In genomic region chr10:45971742-45972105, GRCh38 we compare ENCODE assay signal across 8 cellular contexts. TPM values are rescaled to one million over a fixed set of nuclear protein-coding genes. Genes with fewer than 3 reads are reported as not detected.
A peak's percentile ranks its signal among the peaks of the same experiment; 100 is the strongest.
DNase-seq lines count a peak whose midpoint lies in the region; ATAC-seq and TF ChIP-seq lines count a peak whose summit lies in the region.
"Not testable (repeated sequence)": the region's sequence is repeated elsewhere in the genome, so short reads cannot be mapped to it uniquely, and the experiment has no call there.

No MANE protein-coding gene starts in this region.

- peaks cover 26% of the 10 kb centered on the region for H3K4me1 ChIP-seq in DND-41 (ENCODE audit: insufficient read depth, low read length)
- H3K4me1 ChIP-seq in Panc1 (ENCODE audit: control insufficient read depth, insufficient read depth, low read length); foreskin keratinocyte: not testable (repeated sequence)
- peaks cover 11% of the 10 kb centered on the region for H3K4me1 ChIP-seq in adipocyte (ENCODE audit: control insufficient read depth, insufficient read depth, low read length)
- peaks cover 0 to 21% of the 10 kb centered on the region in 2 donors for H3K4me1 ChIP-seq in muscle layer of duodenum (ENCODE audit: control insufficient read depth in 1 of 2, insufficient read depth in 2 of 2, low read length in 2 of 2)
- peaks cover 27% of the 10 kb centered on the region for H3K4me1 ChIP-seq in suprapubic skin

- 0% methylated on average over 2 of the region's 25 CpGs for WGBS in suprapubic skin

- H3K27me3 ChIP-seq in DND-41 (ENCODE audit: insufficient read depth, low read length, poor library complexity); Panc1 (ENCODE audit: control insufficient read depth, insufficient read depth, low read length); adipocyte (replicated peaks; ENCODE audit: control insufficient read depth, insufficient read depth, low read length); foreskin keratinocyte; muscle layer of duodenum (ENCODE audit: low read depth, low read length); suprapubic skin: not testable (repeated sequence)

- H3K36me3 ChIP-seq in DND-41 (ENCODE audit: insufficient read depth, low read length); Panc1 (ENCODE audit: control insufficient read depth, insufficient read depth, low read length); adipocyte (ENCODE audit: control insufficient read depth, insufficient read depth, low read length, severe bottlenecking); muscle layer of duodenum (ENCODE audit: control insufficient read depth in 1 of 2, insufficient read depth in 2 of 2, low read length in 2 of 2); suprapubic skin: not testable (repeated sequence)

- POLR2A ChIA-PET in Panc1 (lab: Charles Lee), result interaction anchor here (0.6 kb wide), 1 partner anchor 265 kb away, joined by 3 read pairs; no protein-coding TSS in a partner anchor

- TF ChIP-seq POLR2A in suprapubic skin (IDR thresholded peaks at IDR 0.05), result not testable (repeated sequence)

- TF ChIP-seq EP300 in suprapubic skin (IDR thresholded peaks at IDR 0.05), result not testable (repeated sequence)

- not testable (repeated sequence) for TF ChIP-seq CTCF in DND-41 (IDR thresholded peaks at IDR 0.05; ENCODE audit: borderline replicate concordance, extremely low read depth, low read length, poor library complexity, severe bottlenecking); Panc1 (IDR thresholded peaks at IDR 0.05); suprapubic skin (IDR thresholded peaks at IDR 0.05)
- TF ChIP-seq CTCF in foreskin keratinocyte (conservative IDR thresholded peaks at IDR 0.05), result peak; percentile 18

- CTCF ChIA-PET in Panc1 (lab: Charles Lee), result not testable (repeated sequence)

- peak overlapping the region; percentile 65 for H3K4me2 ChIP-seq in DND-41 (ENCODE audit: insufficient read depth, low read length)

- H3K9me3 ChIP-seq in DND-41 (ENCODE audit: insufficient read depth, low read length, severe bottlenecking); Panc1 (ENCODE audit: control insufficient read depth, insufficient read depth, low read depth, low read length); adipocyte (ENCODE audit: control insufficient read depth, low read length); muscle layer of duodenum (ENCODE audit: control insufficient read depth in 1 of 2, low read length in 2 of 2); suprapubic skin: not testable (repeated sequence)

- H3K4me3 ChIP-seq in DND-41 (ENCODE audit: low read depth in 1 of 2, low read length in 2 of 2), result peak overlapping the region; percentile 67 to 92
- H3K4me3 ChIP-seq in Panc1 (ENCODE audit: low read depth in 2 of 2, low read length in 2 of 2), result peak overlapping the region; percentile 83 to 94
- peak overlapping the region; percentile 92 for H3K4me3 ChIP-seq in adipocyte (ENCODE audit: low read length)
- peak overlapping the region; percentile 79 to 84 for H3K4me3 ChIP-seq in muscle layer of duodenum (ENCODE audit: low read depth in 1 of 2, low read length in 2 of 2)
- peak overlapping the region; percentile 60 for H3K4me3 ChIP-seq in suprapubic skin

- peak overlapping the region; percentile 81 for H3K27ac ChIP-seq in DND-41 (ENCODE audit: low read length)
- peak overlapping the region; percentile 94 for H3K27ac ChIP-seq in Panc1 (ENCODE audit: low read length)
- H3K27ac ChIP-seq in foreskin keratinocyte, result peak overlapping the region; percentile 48
- not testable (repeated sequence) for H3K27ac ChIP-seq in muscle layer of duodenum (ENCODE audit: low read length)
- H3K27ac ChIP-seq in suprapubic skin, result peak overlapping the region; percentile 71

- DNase-seq in DND-41 (peak; percentile 9), adipocyte (ENCODE audit: low read depth) (peak; percentile 26)
- DNase-seq in Panc1 (ENCODE audit: low read depth, low spot score); foreskin keratinocyte; suprapubic skin (ENCODE audit: low spot score in 2 of 2): not testable (repeated sequence)

- peak overlapping the region; percentile 86 for H2AFZ ChIP-seq in DND-41 (ENCODE audit: low read depth, low read length)

- peak overlapping the region; percentile 71 for H3K9ac ChIP-seq in DND-41 (ENCODE audit: low read depth, low read length)
- peak overlapping the region; percentile 92 for H3K9ac ChIP-seq in adipocyte (ENCODE audit: low read length)

- in situ Hi-C loops in Panc1 (cut with HindIII; ENCODE audit: low pct_unique_long_range_greater_than_20kb, low sequenced_read_pairs), result not testable (repeated sequence)

- H3K79me2 ChIP-seq in DND-41 (ENCODE audit: insufficient read depth, low read length), result peaks cover 80% of the 10 kb centered on the region

- not testable (repeated sequence) for BruUV-seq in Panc1 (replicated peaks; lab: Mats Ljungman, UMichigan)

- H4K20me1 ChIP-seq in DND-41 (ENCODE audit: insufficient read depth, low read length), result not testable (repeated sequence)

- ATAC-seq in DND-41 (ENCODE audit: insufficient read depth, low read depth) (peak; percentile 55), GM21381 (IDR thresholded peaks at IDR 0.05; ENCODE audit: unreplicated experiment) (peak; percentile 34), HG03097 (IDR thresholded peaks at IDR 0.05; ENCODE audit: low FRiP score, unreplicated experiment) (peak; percentile 26), Panc1 (peak; percentile 56), foreskin keratinocyte (peak; percentile 62)

- intact Hi-C loops in Panc1 (cut with micrococcal nuclease; ENCODE audit: unreplicated experiment), result not testable (repeated sequence)

RNA-seq across cellular contexts. Expression of gene TIMM23, which starts 0.6 kb away (rescaled TPM):
- total RNA-seq in Panc1 (2021; ENCODE audit: unreplicated experiment) (103 TPM), foreskin keratinocyte (96.5 and 103 TPM in 2 replicates), suprapubic skin (10 to 100 TPM; 35.3 to 72.3 (median 57.6) TPM)
- polyA plus RNA-seq in Panc1 (2012; ENCODE audit: insufficient read length), result 85.8 TPM
- polyA plus RNA-seq in foreskin keratinocyte, result 121 and 132 TPM in 2 replicates

RNA-seq across cellular contexts. Expression of gene NCOA4, which starts 58.7 kb away (rescaled TPM):
- total RNA-seq in Panc1 (2021; ENCODE audit: unreplicated experiment), result 119 TPM
- 57.3 TPM for polyA plus RNA-seq in Panc1 (2012; ENCODE audit: insufficient read length)
- total RNA-seq in foreskin keratinocyte, result 131 and 135 TPM in 2 replicates
- polyA plus RNA-seq in foreskin keratinocyte, result 44.8 and 51.0 TPM in 2 replicates
- total RNA-seq in suprapubic skin, result 100 to 1,000 TPM; 117 to 170 (median 151) TPM
